In the genomic region with DNA sequence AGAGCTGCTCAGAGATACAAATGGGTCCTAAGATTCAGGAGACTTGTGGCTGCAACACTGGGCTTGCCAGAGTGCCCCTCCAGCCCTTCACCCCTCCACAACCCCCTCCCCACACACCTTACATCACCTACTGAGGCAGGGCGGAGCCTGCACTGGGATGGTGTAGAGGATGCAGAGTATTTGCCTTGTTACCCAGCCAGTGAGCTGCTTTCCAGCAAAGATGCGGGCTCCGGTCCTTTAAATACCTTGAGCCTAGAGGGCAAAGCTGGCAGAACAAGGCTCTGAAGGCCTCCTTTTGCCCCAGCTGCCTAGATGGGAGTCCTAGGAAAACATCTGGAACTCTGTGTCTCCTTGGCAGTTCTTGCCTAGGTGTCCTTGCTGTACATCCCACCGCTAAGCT, we compare ENCODE assay signal across 12 cellular contexts. TPM values are rescaled to one million over a fixed set of nuclear protein-coding genes. Genes with fewer than 3 reads are reported as not detected.
"Had no signal": no experiment of that assay in that cellular context is flagged by ENCODE, and none has a peak within 500 bp of the region (broad histone marks: within the 10 kb centered on the region; RNA-seq: fewer than 3 reads in every experiment).

No MANE protein-coding gene starts in this region.

- H3K36me3 ChIP-seq: adrenal gland, brain microvascular endothelial cell, breast epithelium had no signal

- DNase-seq: activated CD4-positive, alpha-beta memory T cell treated with anti-CD3 and anti-CD28 coated beads for 36 hours; activated CD4-positive, alpha-beta T cell treated with anti-CD3 and anti-CD28 coated beads, Interleukin-2, amount 10 ng/mL, durations not matched to agents 24 days and 14 days; activated CD4-positive, alpha-beta T cell treated with anti-CD3 and anti-CD28 coated beads, Interleukin-2, amount 50 U/mL, for 1 hour; activated CD8-positive, alpha-beta T cell treated with anti-CD3 and anti-CD28 coated beads for 36 hours; activated naive CD4-positive, alpha-beta T cell treated with anti-CD3 and anti-CD28 coated beads for 36 hours; activated naive CD8-positive, alpha-beta T cell treated with anti-CD3 and anti-CD28 coated beads for 36 hours; activated T-cell treated with anti-CD3 and anti-CD28 coated beads, Interleukin-2, amount 50 U/mL, for 72 hours; brain microvascular endothelial cell; central memory CD4-positive, alpha-beta T cell had no signal

- H3K4me3 ChIP-seq: adrenal gland, body of pancreas, breast epithelium had no signal

- H3K4me1 ChIP-seq: adrenal gland, body of pancreas, breast epithelium had no signal

- H3K27me3 ChIP-seq: body of pancreas had no signal

- H3K27ac ChIP-seq: adrenal gland, body of pancreas, brain microvascular endothelial cell, breast epithelium had no signal

- H3K9me3 ChIP-seq: adrenal gland, body of pancreas, breast epithelium had no signal

RNA-seq across cellular contexts. Expression of a gene that starts 34.7 kb away (rescaled TPM):
- polyA plus RNA-seq: adrenal gland had no signal
